Comparison of ENCODE assay signal across 1 cellular context in the genomic region with DNA sequence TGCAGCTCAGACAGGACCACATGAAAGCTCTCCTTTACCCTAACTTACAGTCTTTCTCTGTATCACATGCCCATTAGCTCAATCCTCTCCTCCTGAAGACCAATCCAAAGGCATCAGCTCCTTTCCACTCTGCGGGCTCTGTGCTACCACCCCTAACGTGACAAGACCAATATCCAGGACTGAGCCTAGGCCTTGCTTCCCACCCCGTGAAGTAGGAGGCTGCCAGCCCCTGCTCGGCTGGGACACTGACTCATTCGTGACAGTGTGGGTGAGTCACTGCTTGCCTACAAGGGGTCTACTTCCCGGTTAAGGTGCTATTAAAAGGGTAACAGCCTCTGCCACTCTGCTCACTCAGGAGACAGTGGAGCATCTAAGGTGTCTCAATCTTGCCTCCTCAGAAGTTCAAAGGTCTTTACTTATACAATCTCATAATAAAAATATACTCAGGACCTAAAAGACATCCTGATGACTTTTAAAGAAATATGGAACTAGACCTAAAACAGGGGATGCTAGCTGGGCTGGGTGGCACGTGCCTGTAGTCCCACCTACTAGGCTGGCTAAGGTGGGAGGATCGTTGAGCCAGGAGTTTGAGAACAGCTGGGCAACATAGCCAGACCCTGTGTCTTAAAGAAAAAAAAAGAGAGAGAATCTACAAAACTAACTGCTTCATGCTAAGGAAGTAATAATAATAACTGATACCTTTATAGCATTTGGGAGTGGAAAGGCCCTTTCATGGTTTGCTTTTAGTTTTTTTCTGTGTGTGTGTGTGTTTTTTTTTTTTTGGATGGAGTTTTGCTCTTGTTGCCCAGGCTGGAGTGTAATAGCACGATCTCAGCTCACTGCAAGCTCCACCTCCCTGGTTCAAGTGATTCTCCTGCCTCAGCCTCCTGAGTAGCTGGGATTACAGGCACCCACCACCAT.
TF ChIP-seq lines count a peak whose summit lies in the region.

No MANE protein-coding gene starts in this region.

TF ChIP-seq in K562, 482 proteins besides CTCF, POLR2A, EP300 and RAD21 (continued from another document and continues in another):
- no peak for TF ChIP-seq FOXM1 (IDR thresholded peaks at IDR 0.05; ENCODE audit: low read depth)
- no peak for TF ChIP-seq FOXM1 (CRISPR knock-in tag; IDR thresholded peaks at IDR 0.05; ENCODE audit: low read depth)
- TF ChIP-seq ZNF511 (CRISPR knock-in tag; IDR thresholded peaks at IDR 0.05) = no peak
- TF ChIP-seq HDAC1 (IDR thresholded peaks at IDR 0.05) = peak in 1 of 2 experiments; percentile 42; a peak in 1 of 4 replicates
- peak; percentile 2; the same call in 1 of the 2 replicates for TF ChIP-seq NFE2 (IDR thresholded peaks at IDR 0.05; ENCODE audit: low read depth)
- no peak for TF ChIP-seq ZBTB11 (CRISPR knock-in tag; IDR thresholded peaks at IDR 0.05)
- peak; percentile 63 for TF ChIP-seq ARID1B (IDR thresholded peaks at IDR 0.05)
- no peak for TF ChIP-seq ZFP30 (CRISPR knock-in tag; IDR thresholded peaks at IDR 0.05; ENCODE audit: borderline replicate concordance)
- TF ChIP-seq, protein P1, sequence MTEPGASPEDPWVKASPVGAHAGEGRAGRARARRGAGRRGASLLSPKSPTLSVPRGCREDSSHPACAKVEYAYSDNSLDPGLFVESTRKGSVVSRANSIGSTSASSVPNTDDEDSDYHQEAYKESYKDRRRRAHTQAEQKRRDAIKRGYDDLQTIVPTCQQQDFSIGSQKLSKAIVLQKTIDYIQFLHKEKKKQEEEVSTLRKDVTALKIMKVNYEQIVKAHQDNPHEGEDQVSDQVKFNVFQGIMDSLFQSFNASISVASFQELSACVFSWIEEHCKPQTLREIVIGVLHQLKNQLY (CRISPR knock-in tag; conservative IDR thresholded peaks at IDR 0.05) = no peak
- TF ChIP-seq PHTF2 (CRISPR knock-in tag; IDR thresholded peaks at IDR 0.05) = no peak
- no peak for TF ChIP-seq SAFB2 (IDR thresholded peaks at IDR 0.05; ENCODE audit: borderline replicate concordance, low read depth, low read length, severe bottlenecking)
- TF ChIP-seq, protein P2, sequence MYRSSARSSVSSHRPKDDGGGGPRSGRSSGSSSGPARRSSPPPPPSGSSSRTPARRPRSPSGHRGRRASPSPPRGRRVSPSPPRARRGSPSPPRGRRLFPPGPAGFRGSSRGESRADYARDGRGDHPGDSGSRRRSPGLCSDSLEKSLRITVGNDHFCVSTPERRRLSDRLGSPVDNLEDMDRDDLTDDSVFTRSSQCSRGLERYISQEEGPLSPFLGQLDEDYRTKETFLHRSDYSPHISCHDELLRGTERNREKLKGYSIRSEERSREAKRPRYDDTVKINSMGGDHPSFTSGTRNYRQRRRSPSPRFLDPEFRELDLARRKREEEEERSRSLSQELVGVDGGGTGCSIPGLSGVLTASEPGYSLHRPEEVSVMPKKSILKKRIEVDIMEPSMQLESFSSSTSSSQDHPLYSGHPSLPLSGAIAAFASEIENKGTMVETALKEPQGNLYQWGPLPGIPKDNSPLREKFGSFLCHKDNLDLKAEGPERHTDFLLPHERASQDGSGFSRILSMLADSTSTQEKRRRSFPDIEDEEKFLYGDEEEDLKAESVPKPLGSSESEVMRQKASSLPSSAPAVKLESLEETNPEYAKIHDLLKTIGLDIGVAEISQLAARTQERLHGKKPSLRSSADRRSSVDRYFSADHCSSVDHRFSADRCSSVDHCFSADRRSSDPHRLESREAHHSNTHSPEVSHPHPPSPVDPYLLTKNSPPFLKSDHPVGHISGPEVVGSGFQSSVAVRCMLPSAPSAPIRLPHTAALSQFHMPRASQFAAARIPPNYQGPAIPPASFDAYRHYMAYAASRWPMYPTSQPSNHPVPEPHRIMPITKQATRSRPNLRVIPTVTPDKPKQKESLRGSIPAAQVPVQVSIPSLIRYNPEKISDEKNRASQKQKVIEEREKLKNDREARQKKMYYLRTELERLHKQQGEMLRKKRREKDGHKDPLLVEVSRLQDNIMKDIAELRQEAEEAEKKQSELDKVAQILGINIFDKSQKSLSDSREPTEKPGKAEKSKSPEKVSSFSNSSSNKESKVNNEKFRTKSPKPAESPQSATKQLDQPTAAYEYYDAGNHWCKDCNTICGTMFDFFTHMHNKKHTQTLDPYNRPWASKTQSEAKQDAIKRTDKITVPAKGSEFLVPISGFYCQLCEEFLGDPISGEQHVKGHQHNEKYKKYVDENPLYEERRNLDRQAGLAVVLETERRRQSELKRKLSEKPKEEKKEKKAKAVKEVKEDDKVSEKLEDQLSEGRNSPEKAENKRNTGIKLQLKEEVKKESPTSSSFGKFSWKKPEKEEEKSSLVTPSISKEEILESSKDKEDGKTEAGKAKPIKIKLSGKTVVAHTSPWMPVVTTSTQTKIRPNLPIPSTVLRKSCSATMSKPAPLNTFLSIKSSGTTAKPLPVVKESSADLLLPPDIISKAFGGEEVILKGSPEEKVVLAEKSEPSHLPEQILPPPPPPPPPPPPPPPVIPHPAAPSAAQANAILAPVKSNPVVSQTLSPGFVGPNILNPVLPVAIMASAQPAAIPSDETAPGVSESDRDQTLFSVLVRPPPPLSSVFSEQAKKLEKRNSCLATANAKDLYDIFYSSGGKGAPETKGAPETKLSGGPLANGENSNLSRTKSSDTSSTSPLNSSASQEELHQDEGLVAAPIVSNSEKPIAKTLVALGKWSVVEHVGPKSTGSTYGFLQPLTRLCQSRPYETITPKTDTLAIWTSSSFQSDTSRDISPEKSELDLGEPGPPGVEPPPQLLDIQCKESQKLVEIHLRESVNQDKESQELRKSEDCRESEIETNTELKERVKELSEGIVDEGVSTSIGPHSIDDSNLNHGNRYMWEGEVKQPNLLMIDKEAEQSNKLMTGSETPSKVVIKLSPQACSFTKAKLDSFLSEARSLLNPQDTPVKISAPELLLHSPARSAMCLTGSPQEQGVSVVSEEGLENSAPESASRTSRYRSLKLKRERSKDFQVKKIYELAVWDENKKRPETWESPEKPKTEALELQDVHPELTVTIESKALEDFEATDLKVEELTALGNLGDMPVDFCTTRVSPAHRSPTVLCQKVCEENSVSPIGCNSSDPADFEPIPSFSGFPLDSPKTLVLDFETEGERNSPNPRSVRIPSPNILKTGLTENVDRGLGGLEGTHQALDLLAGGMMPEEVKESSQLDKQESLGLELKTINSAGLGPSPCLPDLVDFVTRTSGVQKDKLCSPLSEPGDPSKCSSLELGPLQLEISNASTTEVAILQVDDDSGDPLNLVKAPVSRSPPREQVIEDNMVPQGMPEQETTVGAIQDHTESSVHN (IDR thresholded peaks at IDR 0.05; ENCODE audit: borderline replicate concordance in 1 of 2, low read depth in 1 of 2) = no peak
- no peak for TF ChIP-seq NBN (IDR thresholded peaks at IDR 0.05; ENCODE audit: low read depth)
- no peak for TF ChIP-seq ZNF311 (CRISPR knock-in tag; IDR thresholded peaks at IDR 0.05)
- no peak for TF ChIP-seq MXD1 (CRISPR knock-in tag; IDR thresholded peaks at IDR 0.05; ENCODE audit: borderline replicate concordance, poor library complexity, severe bottlenecking)
- no peak for TF ChIP-seq STAG1 (CRISPR knock-in tag; IDR thresholded peaks at IDR 0.05; ENCODE audit: borderline replicate concordance)
- TF ChIP-seq NONO (IDR thresholded peaks at IDR 0.05; ENCODE audit: low read depth in 2 of 2, low read length in 1 of 2) = no peak
- 0 out of 2 replicates have a peak, but pooled peaks have one; percentile 25 for TF ChIP-seq ZNF584 (CRISPR knock-in tag; IDR thresholded peaks at IDR 0.05; ENCODE audit: low read depth)
- TF ChIP-seq, protein P3, sequence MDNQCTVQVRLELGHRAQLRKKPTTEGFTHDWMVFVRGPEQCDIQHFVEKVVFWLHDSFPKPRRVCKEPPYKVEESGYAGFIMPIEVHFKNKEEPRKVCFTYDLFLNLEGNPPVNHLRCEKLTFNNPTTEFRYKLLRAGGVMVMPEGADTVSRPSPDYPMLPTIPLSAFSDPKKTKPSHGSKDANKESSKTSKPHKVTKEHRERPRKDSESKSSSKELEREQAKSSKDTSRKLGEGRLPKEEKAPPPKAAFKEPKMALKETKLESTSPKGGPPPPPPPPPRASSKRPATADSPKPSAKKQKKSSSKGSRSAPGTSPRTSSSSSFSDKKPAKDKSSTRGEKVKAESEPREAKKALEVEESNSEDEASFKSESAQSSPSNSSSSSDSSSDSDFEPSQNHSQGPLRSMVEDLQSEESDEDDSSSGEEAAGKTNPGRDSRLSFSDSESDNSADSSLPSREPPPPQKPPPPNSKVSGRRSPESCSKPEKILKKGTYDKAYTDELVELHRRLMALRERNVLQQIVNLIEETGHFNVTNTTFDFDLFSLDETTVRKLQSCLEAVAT (IDR thresholded peaks at IDR 0.05) = no peak
- no peak for TF ChIP-seq ZNF583 (CRISPR knock-in tag; IDR thresholded peaks at IDR 0.05)
- no peak for TF ChIP-seq MIER1 (IDR thresholded peaks at IDR 0.05; ENCODE audit: low read depth)
- TF ChIP-seq ZSCAN32 (CRISPR knock-in tag; IDR thresholded peaks at IDR 0.05) = no peak
- TF ChIP-seq, protein P4, sequence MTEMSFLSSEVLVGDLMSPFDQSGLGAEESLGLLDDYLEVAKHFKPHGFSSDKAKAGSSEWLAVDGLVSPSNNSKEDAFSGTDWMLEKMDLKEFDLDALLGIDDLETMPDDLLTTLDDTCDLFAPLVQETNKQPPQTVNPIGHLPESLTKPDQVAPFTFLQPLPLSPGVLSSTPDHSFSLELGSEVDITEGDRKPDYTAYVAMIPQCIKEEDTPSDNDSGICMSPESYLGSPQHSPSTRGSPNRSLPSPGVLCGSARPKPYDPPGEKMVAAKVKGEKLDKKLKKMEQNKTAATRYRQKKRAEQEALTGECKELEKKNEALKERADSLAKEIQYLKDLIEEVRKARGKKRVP (CRISPR knock-in tag; IDR thresholded peaks at IDR 0.05) = no peak
- no peak for TF ChIP-seq PTTG1 (tag; IDR thresholded peaks at IDR 0.05; ENCODE audit: low read depth)
- TF ChIP-seq ID3 (CRISPR knock-in tag; IDR thresholded peaks at IDR 0.05) = no peak
- no peak for TF ChIP-seq ID3 (tag; IDR thresholded peaks at IDR 0.05)
- no peak for TF ChIP-seq SRSF1 (IDR thresholded peaks at IDR 0.05; ENCODE audit: low read depth, low read length)
- TF ChIP-seq DLX4 (CRISPR knock-in tag; IDR thresholded peaks at IDR 0.05) = no peak
- no peak for TF ChIP-seq HES1 (IDR thresholded peaks at IDR 0.05; ENCODE audit: low read depth)
- TF ChIP-seq, protein P5, sequence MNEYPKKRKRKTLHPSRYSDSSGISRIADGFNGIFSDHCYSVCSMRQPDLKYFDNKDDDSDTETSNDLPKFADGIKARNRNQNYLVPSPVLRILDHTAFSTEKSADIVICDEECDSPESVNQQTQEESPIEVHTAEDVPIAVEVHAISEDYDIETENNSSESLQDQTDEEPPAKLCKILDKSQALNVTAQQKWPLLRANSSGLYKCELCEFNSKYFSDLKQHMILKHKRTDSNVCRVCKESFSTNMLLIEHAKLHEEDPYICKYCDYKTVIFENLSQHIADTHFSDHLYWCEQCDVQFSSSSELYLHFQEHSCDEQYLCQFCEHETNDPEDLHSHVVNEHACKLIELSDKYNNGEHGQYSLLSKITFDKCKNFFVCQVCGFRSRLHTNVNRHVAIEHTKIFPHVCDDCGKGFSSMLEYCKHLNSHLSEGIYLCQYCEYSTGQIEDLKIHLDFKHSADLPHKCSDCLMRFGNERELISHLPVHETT (CRISPR knock-in tag; conservative IDR thresholded peaks at IDR 0.05 in 1 of 2, IDR thresholded peaks at IDR 0.05 in 1 of 2) = no peak
